In genomic region chr7:1544178-1544895, GRCh38 we compare ENCODE assay signal across 15 cellular contexts. TPM values are rescaled to one million over a fixed set of nuclear protein-coding genes. Genes with fewer than 3 reads are reported as not detected.
A peak's percentile ranks its signal among the peaks of the same experiment; 100 is the strongest.
DNase-seq lines count a peak whose midpoint lies in the region; ATAC-seq, FAIRE-seq and TF ChIP-seq lines count a peak whose summit lies in the region.
"Had no signal": no experiment of that assay in that cellular context is flagged by ENCODE, and none has a peak within 500 bp of the region (broad histone marks: within the 10 kb centered on the region; RNA-seq: fewer than 3 reads in every experiment).

No MANE protein-coding gene starts in this region.

- WGBS in esophagus squamous epithelium, 2 donors: 46 to 88% methylated on average over 5 to 11 of the region's 41 CpGs

- peaks cover 51% of the 10 kb centered on the region for H3K36me3 ChIP-seq in left ventricle myocardium inferior
- H3K36me3 ChIP-seq in right atrium auricular region: peaks cover 51% of the 10 kb centered on the region
- peaks cover 20 to 97% (median 26%) of the 10 kb centered on the region in 3 donors for H3K36me3 ChIP-seq in esophagus squamous epithelium

- peaks cover 34% of the 10 kb centered on the region for H3K4me1 ChIP-seq in left ventricle myocardium inferior
- H3K4me1 ChIP-seq in right atrium auricular region: peaks cover 0 to 9% of the 10 kb centered on the region in 2 donors
- peaks cover 16 to 39% (median 16%) of the 10 kb centered on the region in 3 donors for H3K4me1 ChIP-seq in esophagus squamous epithelium
- H3K4me1 ChIP-seq: HAP-1, thyroid gland had no signal

- TF ChIP-seq CTCF in left ventricle myocardium inferior (IDR thresholded peaks at IDR 0.05; ENCODE audit: borderline replicate concordance): no peak
- TF ChIP-seq CTCF in right atrium auricular region (IDR thresholded peaks at IDR 0.05): no peak
- TF ChIP-seq CTCF in esophagus squamous epithelium (IDR thresholded peaks at IDR 0.05): no peak

- FAIRE-seq in urothelium cell line (lab: Jason Lieb, UNC): peak; percentile 68

- ATAC-seq in GM19328 (IDR thresholded peaks at IDR 0.05; ENCODE audit: unreplicated experiment): no peak
- ATAC-seq: activated T-cell treated with anti-CD3 and anti-CD28 coated beads, Interleukin-2, amount 50 U/mL, for 4 hours had no signal

- H3K27ac ChIP-seq in left ventricle myocardium inferior (replicated peaks) (peak overlapping the region; percentile 33), right atrium auricular region (no peak overlapping the region), esophagus squamous epithelium (peak overlapping the region; percentile 44 to 71 (median 58))
- H3K27ac ChIP-seq: KMS-11, thyroid gland had no signal

- H3K4me3 ChIP-seq in left ventricle myocardium inferior (no peak overlapping the region), right atrium auricular region (no peak overlapping the region), esophagus squamous epithelium (no peak overlapping the region)
- H3K4me3 ChIP-seq: HAP-1, thyroid gland had no signal

- DNase-seq in left ventricle myocardium inferior (no peak), right atrium auricular region (ENCODE audit: low spot score) (no peak), esophagus squamous epithelium (lab: John Stamatoyannopoulos, UW) (no peak), urothelium cell line (ENCODE audit: low spot score) (no peak), C1 segment of cervical spinal cord (lab: John Stamatoyannopoulos, UW) (no peak)
- DNase-seq: activated CD4-positive, alpha-beta T cell treated with anti-CD3 and anti-CD28 coated beads for 1 hour; activated T-cell treated with anti-CD3 and anti-CD28 coated beads, Interleukin-2, amount 50 U/mL, for 4 hours; cortex of kidney; NCI-H1436 treated with DMSO at 0.1 percent for 48 hours; OCI-M1; stimulated activated CD4-positive, alpha-beta T cell treated with anti-CD3 and anti-CD28 coated beads, Interleukin-12 subunit alpha, Interleukin-12 subunit beta, amount 100 ng/mL, for 4 hours; thyroid gland had no signal

- no peak for TF ChIP-seq POLR2A in esophagus squamous epithelium (IDR thresholded peaks at IDR 0.05)

- H3K27me3 ChIP-seq in left ventricle myocardium inferior (ENCODE audit: low read depth): no peaks in the 10 kb centered on the region
- no peaks in the 10 kb centered on the region for H3K27me3 ChIP-seq in right atrium auricular region
- H3K27me3 ChIP-seq in esophagus squamous epithelium: no peaks in the 10 kb centered on the region
- H3K27me3 ChIP-seq: thyroid gland had no signal

- H3K9me3 ChIP-seq in left ventricle myocardium inferior (replicated peaks) (no peaks in the 10 kb centered on the region), right atrium auricular region (no peaks in the 10 kb centered on the region), esophagus squamous epithelium (no peaks in the 10 kb centered on the region)
- H3K9me3 ChIP-seq: HAP-1, thyroid gland had no signal

- intact Hi-C loops in left ventricle myocardium inferior (cut with micrococcal nuclease): no loop called here
- intact Hi-C loops in esophagus squamous epithelium (cut with DNase I): no loop called here

RNA-seq across cellular contexts. Expression of gene TMEM184A, which starts 11.7 kb away (rescaled TPM):
- total RNA-seq in left ventricle myocardium inferior (0.36 TPM), right atrium auricular region (under 1 TPM in 1 of 2 donors, not detected in 1; 0.28 TPM), esophagus squamous epithelium (100 to 1,000 TPM in 2 of 4 donors, 10 to 100 TPM in 2; 56.7 to 204 (median 98.9) TPM)

RNA-seq across cellular contexts. Expression of gene MAFK, which starts 13.8 kb away (rescaled TPM):
- total RNA-seq in left ventricle myocardium inferior (76.5 TPM), right atrium auricular region (10 to 100 TPM; 29.6 to 70.9 TPM), esophagus squamous epithelium (10 to 100 TPM; 11.3 to 26.9 (median 18.9) TPM)

RNA-seq across cellular contexts. Expression of gene PSMG3, which starts 25.5 kb away (rescaled TPM):
- total RNA-seq in left ventricle myocardium inferior (11.2 TPM), right atrium auricular region (10 to 100 TPM; 21.5 to 22.3 TPM), esophagus squamous epithelium (10 to 100 TPM; 44.5 to 63.6 (median 47.4) TPM)

RNA-seq across cellular contexts. Expression of gene INTS1, which starts 40.1 kb away (rescaled TPM):
- total RNA-seq in left ventricle myocardium inferior (29.9 TPM), right atrium auricular region (10 to 100 TPM; 29.0 to 47.0 TPM), esophagus squamous epithelium (10 to 100 TPM; 27.8 to 45.3 (median 36.6) TPM)

Comparison
In these comparisons a context has a peak if more than half of its experiments do, and no peak if none do; other contexts are left out.
1. H3K27ac ChIP-seq: peak in left ventricle myocardium inferior (single experiment) and esophagus squamous epithelium (4 of 4); none in right atrium auricular region (0 of 2).
2. RNA of gene TMEM184A, which starts 11.7 kb away (total RNA-seq): 56.7 to 204 TPM in esophagus squamous epithelium; 0.36 TPM in left ventricle myocardium inferior (single experiment) and 0.28 TPM in right atrium auricular region; every median in the first group is over 10 times any median in the second.